Comparison of ENCODE assay signal across 8 cellular contexts in the genomic region with DNA sequence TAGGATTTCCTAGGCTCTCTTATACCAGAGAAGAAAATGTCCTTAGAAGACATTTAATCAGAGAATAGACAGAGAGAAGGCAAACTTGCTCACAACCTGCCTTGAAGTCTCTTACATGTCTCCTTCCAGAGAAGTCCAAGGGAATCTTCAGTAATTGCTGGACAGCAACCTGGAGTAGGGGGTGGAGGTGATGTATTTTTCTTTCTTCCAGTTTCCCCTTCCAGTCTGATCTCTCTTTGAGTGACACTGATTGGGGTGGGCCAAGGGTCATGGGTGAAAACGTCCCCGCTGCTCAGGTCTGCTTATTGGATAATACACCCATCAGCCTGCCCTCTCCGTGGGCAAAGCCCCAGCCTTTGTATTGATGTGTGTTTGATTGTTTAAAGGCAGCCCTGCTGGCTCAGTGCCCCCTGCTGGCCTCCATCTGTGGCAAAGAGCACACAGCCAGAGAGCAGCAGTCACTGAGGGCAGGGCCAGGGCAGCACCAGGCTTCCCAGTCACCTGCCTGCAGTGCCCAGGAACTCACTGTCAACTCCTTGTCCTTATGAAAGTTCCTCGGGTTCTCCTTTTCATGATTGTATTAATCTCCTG. TPM values are rescaled to one million over a fixed set of nuclear protein-coding genes. Genes with fewer than 3 reads are reported as not detected.
A peak's percentile ranks its signal among the peaks of the same experiment; 100 is the strongest.
DNase-seq lines count a peak whose midpoint lies in the region; ATAC-seq and TF ChIP-seq lines count a peak whose summit lies in the region.

No MANE protein-coding gene starts in this region.

- peaks cover 3% of the 10 kb centered on the region for H3K27me3 ChIP-seq in CD4-positive, CD25-positive, alpha-beta regulatory T cell (ENCODE audit: control insufficient read depth, insufficient read depth, low read length)

- no peaks in the 10 kb centered on the region for H3K4me1 Mint-ChIP-seq in CD4-positive, CD25-positive, alpha-beta regulatory T cell
- no peaks in the 10 kb centered on the region for H3K4me1 Mint-ChIP-seq in activated CD4-positive, alpha-beta T cell treated with anti-CD3 and anti-CD28 coated beads, Interleukin-2, amount 10 ng/mL, durations not matched to agents 7 days and 5 days

- POLR2A ChIA-PET in activated CD4-positive, alpha-beta T cell treated with anti-CD3 and anti-CD28 coated beads, Interleukin-2, amount 10 ng/mL, durations not matched to agents 7 days and 5 days (lab: Charles Lee) = no interaction called here

- H3K27me3 Mint-ChIP-seq in CD4-positive, CD25-positive, alpha-beta regulatory T cell = peaks cover 16% of the 10 kb centered on the region
- H3K27me3 Mint-ChIP-seq in activated CD4-positive, alpha-beta T cell treated with anti-CD3 and anti-CD28 coated beads, Interleukin-2, amount 10 ng/mL, durations not matched to agents 7 days and 5 days = peaks cover 3% of the 10 kb centered on the region

- CTCF ChIA-PET in activated CD4-positive, alpha-beta T cell treated with anti-CD3 and anti-CD28 coated beads, Interleukin-2, amount 10 ng/mL, durations not matched to agents 7 days and 5 days (lab: Charles Lee) = no interaction called here

- H3K4me3 Mint-ChIP-seq in CD4-positive, CD25-positive, alpha-beta regulatory T cell = no peak overlapping the region
- no peak overlapping the region for H3K4me3 Mint-ChIP-seq in activated CD4-positive, alpha-beta T cell treated with anti-CD3 and anti-CD28 coated beads, Interleukin-2, amount 10 ng/mL, durations not matched to agents 7 days and 5 days

- H3K36me3 ChIP-seq in CD4-positive, CD25-positive, alpha-beta regulatory T cell (ENCODE audit: control insufficient read depth, insufficient read depth, low read length) = no peaks in the 10 kb centered on the region

- H3K27ac Mint-ChIP-seq in CD4-positive, CD25-positive, alpha-beta regulatory T cell = no peak overlapping the region
- no peak overlapping the region for H3K27ac Mint-ChIP-seq in activated CD4-positive, alpha-beta T cell treated with anti-CD3 and anti-CD28 coated beads, Interleukin-2, amount 10 ng/mL, durations not matched to agents 7 days and 5 days

- peak; percentile 46 for TF ChIP-seq RAD21 in Ishikawa (IDR thresholded peaks at IDR 0.05; ENCODE audit: low read depth)

- peak; percentile 15 to 57 (median 36) for DNase-seq in CD4-positive, CD25-positive, alpha-beta regulatory T cell
- DNase-seq in activated CD4-positive, alpha-beta T cell treated with anti-CD3 and anti-CD28 coated beads, Interleukin-2, amount 10 ng/mL, durations not matched to agents 7 days and 5 days = peak; percentile 64
- peak; percentile 37 for DNase-seq in epithelial cell of esophagus (ENCODE audit: low read depth)
- DNase-seq in stimulated activated CD4-positive, alpha-beta T cell treated with anti-CD3 and anti-CD28 coated beads, Interleukin-12 subunit alpha, Interleukin-12 subunit beta, amount 100 ng/mL, for 4 hours = peak; percentile 45
- DNase-seq in NCI-H187 (lab: John Stamatoyannopoulos, UW) = no peak

- H3K4me3 ChIP-seq in CD4-positive, CD25-positive, alpha-beta regulatory T cell (ENCODE audit: low read depth, low read length) = no peak overlapping the region
- no peak overlapping the region for H3K4me3 ChIP-seq in epithelial cell of esophagus (ENCODE audit: low read length)

- H3K4me1 ChIP-seq in CD4-positive, CD25-positive, alpha-beta regulatory T cell (ENCODE audit: control insufficient read depth, insufficient read depth, low read length, poor library complexity, severe bottlenecking) = no peaks in the 10 kb centered on the region

- TF ChIP-seq POLR2A in GM18505 (IDR thresholded peaks at IDR 0.05; ENCODE audit: borderline replicate concordance, extremely low read depth, insufficient read depth, insufficient read length) = no peak

- no peaks in the 10 kb centered on the region for H3K9me3 ChIP-seq in CD4-positive, CD25-positive, alpha-beta regulatory T cell (ENCODE audit: control insufficient read depth in 2 of 2, low read length in 2 of 2)

- H3K27ac ChIP-seq in CD4-positive, CD25-positive, alpha-beta regulatory T cell (ENCODE audit: insufficient read depth, low read length, poor library complexity, severe bottlenecking) = no peak overlapping the region

- ATAC-seq in CD4-positive, CD25-positive, alpha-beta regulatory T cell (ENCODE audit: low read depth in 2 of 2) = peak; percentile 59 to 74
- no peak for ATAC-seq in HG03469 (IDR thresholded peaks at IDR 0.05; ENCODE audit: unreplicated experiment)
- no peak for ATAC-seq in GM18505 (IDR thresholded peaks at IDR 0.05; ENCODE audit: unreplicated experiment)

- no peak for TF ChIP-seq EP300 in Ishikawa (IDR thresholded peaks at IDR 0.05; ENCODE audit: borderline replicate concordance)

- H3K36me3 Mint-ChIP-seq in CD4-positive, CD25-positive, alpha-beta regulatory T cell = no peaks in the 10 kb centered on the region
- H3K36me3 Mint-ChIP-seq in activated CD4-positive, alpha-beta T cell treated with anti-CD3 and anti-CD28 coated beads, Interleukin-2, amount 10 ng/mL, durations not matched to agents 7 days and 5 days (ENCODE audit: low read depth) = no peaks in the 10 kb centered on the region

- no peaks in the 10 kb centered on the region for H3K9me3 Mint-ChIP-seq in CD4-positive, CD25-positive, alpha-beta regulatory T cell
- H3K9me3 Mint-ChIP-seq in activated CD4-positive, alpha-beta T cell treated with anti-CD3 and anti-CD28 coated beads, Interleukin-2, amount 10 ng/mL, durations not matched to agents 7 days and 5 days = no peaks in the 10 kb centered on the region

- TF ChIP-seq CTCF in epithelial cell of esophagus (IDR thresholded peaks at IDR 0.05; ENCODE audit: insufficient read depth, low read depth, low read length, missing control alignments) = peak; percentile 30

TF ChIP-seq in Ishikawa, 13 proteins besides CTCF, POLR2A, EP300 and RAD21:
- TF ChIP-seq NFIC (IDR thresholded peaks at IDR 0.05) = no peak
- TF ChIP-seq, protein P1, sequence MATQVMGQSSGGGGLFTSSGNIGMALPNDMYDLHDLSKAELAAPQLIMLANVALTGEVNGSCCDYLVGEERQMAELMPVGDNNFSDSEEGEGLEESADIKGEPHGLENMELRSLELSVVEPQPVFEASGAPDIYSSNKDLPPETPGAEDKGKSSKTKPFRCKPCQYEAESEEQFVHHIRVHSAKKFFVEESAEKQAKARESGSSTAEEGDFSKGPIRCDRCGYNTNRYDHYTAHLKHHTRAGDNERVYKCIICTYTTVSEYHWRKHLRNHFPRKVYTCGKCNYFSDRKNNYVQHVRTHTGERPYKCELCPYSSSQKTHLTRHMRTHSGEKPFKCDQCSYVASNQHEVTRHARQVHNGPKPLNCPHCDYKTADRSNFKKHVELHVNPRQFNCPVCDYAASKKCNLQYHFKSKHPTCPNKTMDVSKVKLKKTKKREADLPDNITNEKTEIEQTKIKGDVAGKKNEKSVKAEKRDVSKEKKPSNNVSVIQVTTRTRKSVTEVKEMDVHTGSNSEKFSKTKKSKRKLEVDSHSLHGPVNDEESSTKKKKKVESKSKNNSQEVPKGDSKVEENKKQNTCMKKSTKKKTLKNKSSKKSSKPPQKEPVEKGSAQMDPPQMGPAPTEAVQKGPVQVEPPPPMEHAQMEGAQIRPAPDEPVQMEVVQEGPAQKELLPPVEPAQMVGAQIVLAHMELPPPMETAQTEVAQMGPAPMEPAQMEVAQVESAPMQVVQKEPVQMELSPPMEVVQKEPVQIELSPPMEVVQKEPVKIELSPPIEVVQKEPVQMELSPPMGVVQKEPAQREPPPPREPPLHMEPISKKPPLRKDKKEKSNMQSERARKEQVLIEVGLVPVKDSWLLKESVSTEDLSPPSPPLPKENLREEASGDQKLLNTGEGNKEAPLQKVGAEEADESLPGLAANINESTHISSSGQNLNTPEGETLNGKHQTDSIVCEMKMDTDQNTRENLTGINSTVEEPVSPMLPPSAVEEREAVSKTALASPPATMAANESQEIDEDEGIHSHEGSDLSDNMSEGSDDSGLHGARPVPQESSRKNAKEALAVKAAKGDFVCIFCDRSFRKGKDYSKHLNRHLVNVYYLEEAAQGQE (IDR thresholded peaks at IDR 0.05; ENCODE audit: low read depth) = peak; percentile 65
- TF ChIP-seq YY1 (IDR thresholded peaks at IDR 0.05; ENCODE audit: low read depth) = no peak

RNA-seq across cellular contexts. Expression of a gene that starts 35.7 kb away (rescaled TPM):
- total RNA-seq in CD4-positive, CD25-positive, alpha-beta regulatory T cell = 119 TPM
- polyA plus RNA-seq in CD4-positive, CD25-positive, alpha-beta regulatory T cell = 1 to 10 TPM; 3.3 to 5.4 (median 4.2) TPM
- 100 to 1,000 TPM; 126 to 131 TPM for total RNA-seq in activated CD4-positive, alpha-beta T cell treated with anti-CD3 and anti-CD28 coated beads, Interleukin-2, amount 10 ng/mL, durations not matched to agents 7 days and 5 days

Comparison
In these comparisons a context has a peak if more than half of its experiments do, and no peak if none do; other contexts are left out.
1. ATAC-seq: peak in CD4-positive, CD25-positive, alpha-beta regulatory T cell (2 of 2); none in HG03469 (single experiment) and GM18505 (single experiment).
2. DNase-seq: peak in CD4-positive, CD25-positive, alpha-beta regulatory T cell (3 of 3), activated CD4-positive, alpha-beta T cell treated with anti-CD3 and anti-CD28 coated beads, Interleukin-2, amount 10 ng/mL, durations not matched to agents 7 days and 5 days (single experiment), epithelial cell of esophagus (single experiment) and stimulated activated CD4-positive, alpha-beta T cell treated with anti-CD3 and anti-CD28 coated beads, Interleukin-12 subunit alpha, Interleukin-12 subunit beta, amount 100 ng/mL, for 4 hours (single experiment); none in NCI-H187 (0 of 2).